In genomic region chr16:22813223-22813945, GRCh38 we compare ENCODE assay signal across 1 cellular context.
A peak's percentile ranks its signal among the peaks of the same experiment; 100 is the strongest.
TF ChIP-seq lines count a peak whose summit lies in the region.

No MANE protein-coding gene starts in this region.

TF ChIP-seq in HEK293, 187 proteins besides CTCF, POLR2A, EP300 and RAD21 (continued from another document and continues in another):
- TF ChIP-seq ZNF18 (tag by site-specific recombination; IDR thresholded peaks at IDR 0.05), result no peak
- no peak for TF ChIP-seq ZNF391 (tag by site-specific recombination; IDR thresholded peaks at IDR 0.05; ENCODE audit: borderline replicate concordance, low read depth)
- TF ChIP-seq ZNF561 (tag by site-specific recombination; IDR thresholded peaks at IDR 0.05; ENCODE audit: borderline replicate concordance), result no peak
- TF ChIP-seq PBX3 (CRISPR knock-in tag; IDR thresholded peaks at IDR 0.05), result no peak
- TF ChIP-seq ZFP41 (tag by site-specific recombination; IDR thresholded peaks at IDR 0.05; ENCODE audit: borderline replicate concordance), result no peak
- no peak for TF ChIP-seq ZNF707 (tag by site-specific recombination; IDR thresholded peaks at IDR 0.05)
- TF ChIP-seq ZNF133 (tag by site-specific recombination; IDR thresholded peaks at IDR 0.05), result 0 out of 2 replicates have a peak, but pooled peaks have one; percentile 11
- TF ChIP-seq ZNF223 (tag by site-specific recombination; IDR thresholded peaks at IDR 0.05), result no peak
- no peak for TF ChIP-seq MYNN (tag by site-specific recombination; IDR thresholded peaks at IDR 0.05; ENCODE audit: borderline replicate concordance)
- no peak for TF ChIP-seq HOXA7 (CRISPR knock-in tag; IDR thresholded peaks at IDR 0.05; ENCODE audit: borderline replicate concordance)
- TF ChIP-seq ZNF792 (tag by site-specific recombination; IDR thresholded peaks at IDR 0.05), result no peak
- TF ChIP-seq ZFP69B (tag by site-specific recombination; IDR thresholded peaks at IDR 0.05), result no peak
- TF ChIP-seq ZNF302 (tag by site-specific recombination; IDR thresholded peaks at IDR 0.05; ENCODE audit: low read depth), result no peak
- no peak for TF ChIP-seq ZNF530 (tag by site-specific recombination; IDR thresholded peaks at IDR 0.05; ENCODE audit: low read depth)
- TF ChIP-seq ZNF37A (tag by site-specific recombination; IDR thresholded peaks at IDR 0.05), result no peak
- no peak for TF ChIP-seq ZNF121 (tag by site-specific recombination; IDR thresholded peaks at IDR 0.05)
- TF ChIP-seq PRDM2 (tag by site-specific recombination; IDR thresholded peaks at IDR 0.05; ENCODE audit: borderline replicate concordance), result 0 out of 2 replicates have a peak, but pooled peaks have one; percentile 52
- no peak for TF ChIP-seq ZNF214 (tag by site-specific recombination; IDR thresholded peaks at IDR 0.05; ENCODE audit: borderline replicate concordance)
- peak; percentile 59 for TF ChIP-seq KLF9 (tag by site-specific recombination; IDR thresholded peaks at IDR 0.05; ENCODE audit: low read depth)
- TF ChIP-seq ZNF416 (tag by site-specific recombination; IDR thresholded peaks at IDR 0.05), result no peak
- no peak for TF ChIP-seq ZXDB (tag by site-specific recombination; IDR thresholded peaks at IDR 0.05)
- peak; percentile 100 for TF ChIP-seq REST (tag by site-specific recombination; IDR thresholded peaks at IDR 0.05)
- TF ChIP-seq ZNF660 (tag by site-specific recombination; IDR thresholded peaks at IDR 0.05), result peak; percentile 65; the same call in 1 of the 2 replicates
- 0 out of 2 replicates have a peak, but pooled peaks have one; percentile 17 for TF ChIP-seq KLF17 (tag by site-specific recombination; IDR thresholded peaks at IDR 0.05)
- no peak for TF ChIP-seq ZBTB44 (tag by site-specific recombination; IDR thresholded peaks at IDR 0.05)
- TF ChIP-seq ZNF335 (tag by site-specific recombination; conservative IDR thresholded peaks at IDR 0.05), result peak; percentile 64
- TF ChIP-seq HOXC10 (CRISPR knock-in tag; IDR thresholded peaks at IDR 0.05), result 0 out of 2 replicates have a peak, but pooled peaks have one; percentile 51
- TF ChIP-seq ZBTB26 (tag by site-specific recombination; optimal IDR thresholded peaks at IDR 0.05), result peak; percentile 81
- TF ChIP-seq ZFHX2 (tag by site-specific recombination; conservative IDR thresholded peaks at IDR 0.05), result peak; percentile 36
- TF ChIP-seq ZNF692 (tag by site-specific recombination; IDR thresholded peaks at IDR 0.05), result peak; percentile 61; the same call in 1 of the 2 replicates
- no peak for TF ChIP-seq ZNF175 (tag by site-specific recombination; IDR thresholded peaks at IDR 0.05)
- no peak for TF ChIP-seq ZNF23 (tag by site-specific recombination; IDR thresholded peaks at IDR 0.05; ENCODE audit: borderline replicate concordance)
- TF ChIP-seq ZBTB20 (tag by site-specific recombination; IDR thresholded peaks at IDR 0.05), result peak; percentile 85
- TF ChIP-seq BCL11B (tag by site-specific recombination; IDR thresholded peaks at IDR 0.05; ENCODE audit: low read depth), result no peak
- 0 out of 2 replicates have a peak, but pooled peaks have one; percentile 25 for TF ChIP-seq ZBTB10 (tag by site-specific recombination; IDR thresholded peaks at IDR 0.05)
- TF ChIP-seq HOXD13 (CRISPR knock-in tag; IDR thresholded peaks at IDR 0.05; ENCODE audit: borderline replicate concordance), result peak; percentile 59; the same call in 1 of the 2 replicates
- TF ChIP-seq ZBTB48 (tag by site-specific recombination; IDR thresholded peaks at IDR 0.05), result peak; percentile 71; the same call in 1 of the 2 replicates
- TF ChIP-seq KLF16 (tag by site-specific recombination; IDR thresholded peaks at IDR 0.05), result 0 out of 2 replicates have a peak, but pooled peaks have one; percentile 32
- TF ChIP-seq ZNF623 (tag by site-specific recombination; IDR thresholded peaks at IDR 0.05), result no peak
- TF ChIP-seq WT1 (tag by site-specific recombination; IDR thresholded peaks at IDR 0.05), result no peak
